ENCODE assay signal across 19 cellular contexts in the genomic region with DNA sequence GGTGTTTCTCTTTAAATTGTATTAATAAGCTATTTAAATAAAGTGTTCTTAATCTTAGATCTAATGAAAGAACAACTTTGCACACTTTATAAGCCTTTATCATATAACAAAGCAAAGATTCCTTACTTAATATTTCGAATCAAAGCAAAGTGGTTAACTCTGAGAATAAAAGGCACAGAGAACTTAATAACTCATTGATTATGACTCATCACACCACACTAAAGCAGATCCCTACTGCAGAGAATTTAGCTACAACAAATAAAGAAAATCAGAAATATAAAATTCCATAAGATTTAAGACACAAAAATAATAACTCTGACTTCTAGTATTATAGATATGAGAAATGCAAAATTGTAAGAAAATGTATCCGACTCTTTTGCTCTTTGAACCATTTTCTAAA.
"Had no signal": no experiment of that assay in that cellular context is flagged by ENCODE, and none has a peak within 500 bp of the region (broad histone marks: within the 10 kb centered on the region; RNA-seq: fewer than 3 reads in every experiment).

No MANE protein-coding gene starts in this region.

- H3K36me3 ChIP-seq: brain microvascular endothelial cell, left lung, tibial artery had no signal

- H3K9ac ChIP-seq: parathyroid adenoma had no signal

- H3K27me3 Mint-ChIP-seq: activated CD4-positive, alpha-beta memory T cell treated with anti-CD3 and anti-CD28 coated beads, Interleukin-2, amount 10 ng/mL, durations not matched to agents 7 days and 5 days; activated CD4-positive, alpha-beta T cell treated with anti-CD3 and anti-CD28 coated beads for 36 hours; effector memory CD8-positive, alpha-beta T cell; memory B cell; naive thymus-derived CD8-positive, alpha-beta T cell; stimulated activated naive B cell treated with anti-CD40 and anti-IgM and Interleukin-4, amounts not matched to agents 10 μg/mL and 1 μg/mL and 100 μg/mL, for 72 hours; T-helper 17 cell had no signal

- ATAC-seq: activated CD4-positive, alpha-beta T cell treated with anti-CD3 and anti-CD28 coated beads for 36 hours; activated naive CD4-positive, alpha-beta T cell treated with anti-CD3 and anti-CD28 coated beads, Interleukin-2, amount 50 U/mL, for 72 hours; effector memory CD8-positive, alpha-beta T cell; left lung; naive thymus-derived CD8-positive, alpha-beta T cell; stimulated activated naive B cell treated with anti-CD40 and anti-IgM and Interleukin-4, amounts not matched to agents 10 μg/mL and 1 μg/mL and 100 μg/mL, for 72 hours; T-helper 17 cell had no signal

- H3K9me3 ChIP-seq: left lung, tibial artery had no signal

- H3K27me3 ChIP-seq: brain microvascular endothelial cell, left lung, tibial artery had no signal

- H3K4me3 Mint-ChIP-seq: activated CD4-positive, alpha-beta memory T cell treated with anti-CD3 and anti-CD28 coated beads, Interleukin-2, amount 10 ng/mL, durations not matched to agents 7 days and 5 days; activated CD4-positive, alpha-beta T cell treated with anti-CD3 and anti-CD28 coated beads for 36 hours; effector memory CD8-positive, alpha-beta T cell; memory B cell; naive thymus-derived CD8-positive, alpha-beta T cell; stimulated activated naive B cell treated with anti-CD40 and anti-IgM and Interleukin-4, amounts not matched to agents 10 μg/mL and 1 μg/mL and 100 μg/mL, for 72 hours; T-helper 17 cell had no signal

- H3K4me1 ChIP-seq: left lung, parathyroid adenoma had no signal

- H3K27ac Mint-ChIP-seq: activated CD4-positive, alpha-beta memory T cell treated with anti-CD3 and anti-CD28 coated beads, Interleukin-2, amount 10 ng/mL, durations not matched to agents 7 days and 5 days; activated CD4-positive, alpha-beta T cell treated with anti-CD3 and anti-CD28 coated beads for 36 hours; activated naive CD4-positive, alpha-beta T cell treated with anti-CD3 and anti-CD28 coated beads, Interleukin-2, amount 50 U/mL, for 72 hours; effector memory CD8-positive, alpha-beta T cell; memory B cell; stimulated activated naive B cell treated with anti-CD40 and anti-IgM and Interleukin-4, amounts not matched to agents 10 μg/mL and 1 μg/mL and 100 μg/mL, for 72 hours; T-helper 17 cell had no signal

- DNase-seq: activated CD4-positive, alpha-beta memory T cell treated with anti-CD3 and anti-CD28 coated beads, Interleukin-2, amount 10 ng/mL, durations not matched to agents 7 days and 5 days; activated CD4-positive, alpha-beta T cell treated with anti-CD3 and anti-CD28 coated beads for 36 hours; activated gamma-delta T cell; activated T-cell treated with anti-CD3 and anti-CD28 coated beads, Interleukin-2, amount 50 U/mL, for 48 hours; amniotic stem cell; brain microvascular endothelial cell; dermis blood vessel endothelial cell; effector memory CD8-positive, alpha-beta T cell; left lung; naive thymus-derived CD8-positive, alpha-beta T cell; stimulated activated CD4-positive, alpha-beta T cell treated with anti-CD3 and anti-CD28 coated beads, Interleukin-12 subunit alpha, Interleukin-12 subunit beta, amount 100 ng/mL, for 4 hours; stimulated activated CD4-positive, alpha-beta T cell treated with anti-CD3 and anti-CD28 coated beads, Interleukin-2, amount 100 ng/mL, for 48 hours; stimulated activated naive B cell treated with anti-CD40 and anti-IgM and Interleukin-4, amounts not matched to agents 10 μg/mL and 1 μg/mL and 100 μg/mL, for 72 hours; T-helper 17 cell; tibial artery had no signal

- H3K27ac ChIP-seq: brain microvascular endothelial cell, left lung, parathyroid adenoma, tibial artery had no signal

- H3K4me3 ChIP-seq: left lung, tibial artery had no signal

- H3K79me2 ChIP-seq: parathyroid adenoma had no signal

- H2AFZ ChIP-seq: parathyroid adenoma had no signal

- FAIRE-seq: urothelium cell line had no signal

- H3K36me3 Mint-ChIP-seq: memory B cell; stimulated activated naive B cell treated with anti-CD40 and anti-IgM and Interleukin-4, amounts not matched to agents 10 μg/mL and 1 μg/mL and 100 μg/mL, for 72 hours had no signal

- H3K9me3 Mint-ChIP-seq: activated CD4-positive, alpha-beta memory T cell treated with anti-CD3 and anti-CD28 coated beads, Interleukin-2, amount 10 ng/mL, durations not matched to agents 7 days and 5 days; activated naive CD4-positive, alpha-beta T cell treated with anti-CD3 and anti-CD28 coated beads, Interleukin-2, amount 50 U/mL, for 72 hours; effector memory CD8-positive, alpha-beta T cell; memory B cell; stimulated activated naive B cell treated with anti-CD40 and anti-IgM and Interleukin-4, amounts not matched to agents 10 μg/mL and 1 μg/mL and 100 μg/mL, for 72 hours had no signal

- H3K4me1 Mint-ChIP-seq: memory B cell; stimulated activated naive B cell treated with anti-CD40 and anti-IgM and Interleukin-4, amounts not matched to agents 10 μg/mL and 1 μg/mL and 100 μg/mL, for 72 hours had no signal
